11 cellular contexts compared by ENCODE assay signal in the genomic region with DNA sequence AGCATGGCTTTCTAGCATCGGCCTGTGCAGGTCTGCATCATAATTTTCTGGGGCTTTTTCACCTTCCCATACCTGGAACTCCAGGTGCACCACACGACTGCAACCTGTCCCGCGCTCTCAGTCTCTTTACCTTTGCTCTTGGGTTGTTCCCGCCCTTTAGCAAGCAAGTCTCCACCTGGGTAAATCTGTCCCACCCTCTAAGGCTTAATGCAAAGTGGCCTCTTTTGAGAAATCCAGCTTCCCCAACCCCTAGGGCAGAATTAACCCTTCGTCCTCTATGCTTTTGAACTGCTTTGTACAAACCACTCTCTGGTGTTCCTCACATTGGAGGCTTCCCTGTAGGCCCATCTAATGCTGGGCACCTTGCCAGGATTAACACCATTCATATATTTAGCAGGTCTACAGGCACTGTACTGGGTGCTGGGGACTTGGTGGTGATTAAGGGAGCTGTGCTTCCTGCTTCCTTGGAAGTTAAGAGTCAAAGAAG. TPM values are rescaled to one million over a fixed set of nuclear protein-coding genes. Genes with fewer than 3 reads are reported as not detected.
DNase-seq lines count a peak whose midpoint lies in the region; ATAC-seq and TF ChIP-seq lines count a peak whose summit lies in the region.
"Had no signal": no experiment of that assay in that cellular context is flagged by ENCODE, and none has a peak within 500 bp of the region (broad histone marks: within the 10 kb centered on the region; RNA-seq: fewer than 3 reads in every experiment).

No MANE protein-coding gene starts in this region.

- H3K27me3 ChIP-seq in CD8-positive, alpha-beta memory T cell (ENCODE audit: insufficient read depth, low read length, poor library complexity, severe bottlenecking), result no peaks in the 10 kb centered on the region
- H3K27me3 ChIP-seq in naive thymus-derived CD4-positive, alpha-beta T cell (ENCODE audit: control insufficient read depth in 2 of 2, insufficient read depth in 2 of 2, low read length in 2 of 2), result no peaks in the 10 kb centered on the region
- H3K27me3 ChIP-seq: ovary, vagina had no signal

- CTCF ChIA-PET in CD8-positive, alpha-beta memory T cell (lab: Charles Lee), result interaction anchor here (0.9 kb wide), 1 partner anchor 8 kb away, joined by 3 read pairs; no protein-coding TSS in a partner anchor
- CTCF ChIA-PET in naive thymus-derived CD4-positive, alpha-beta T cell (lab: Charles Lee), result interaction anchor here (0.6 to 2.4 kb wide), 2 partner anchors 8 to 17 kb away, joined by 3 to 7 read pairs; no protein-coding TSS in a partner anchor

- POLR2A ChIA-PET in CD8-positive, alpha-beta memory T cell (lab: Charles Lee), result no interaction called here
- POLR2A ChIA-PET in activated naive CD8-positive, alpha-beta T cell treated with anti-CD3 and anti-CD28 coated beads, Interleukin-2, amount 10 ng/mL, durations not matched to agents 7 days and 5 days (lab: Charles Lee), result no interaction called here
- POLR2A ChIA-PET in naive thymus-derived CD4-positive, alpha-beta T cell (lab: Charles Lee), result interaction anchor here (0.6 kb wide), 1 partner anchor 53 kb away, joined by 3 read pairs; no protein-coding TSS in a partner anchor

- no peak for TF ChIP-seq CTCF in HFFc6 (IDR thresholded peaks at IDR 0.05)

- intact Hi-C loops in naive thymus-derived CD4-positive, alpha-beta T cell (cut with micrococcal nuclease), result loop anchor here (5.0 to 10.0 kb wide), 4 partner anchors 161 to 611 kb away; a partner anchor contains a TSS

- no peaks in the 10 kb centered on the region for H3K9me3 ChIP-seq in CD8-positive, alpha-beta memory T cell (ENCODE audit: low read length)
- H3K9me3 ChIP-seq in naive thymus-derived CD4-positive, alpha-beta T cell (ENCODE audit: control insufficient read depth in 2 of 3, low read length in 3 of 3), result no peaks in the 10 kb centered on the region
- H3K9me3 ChIP-seq: HAP-1, ovary, vagina had no signal

- H3K4me1 ChIP-seq in CD8-positive, alpha-beta memory T cell (ENCODE audit: insufficient read depth, low read length), result peaks cover 41% of the 10 kb centered on the region
- H3K4me1 ChIP-seq in naive thymus-derived CD4-positive, alpha-beta T cell (ENCODE audit: control insufficient read depth in 2 of 2, insufficient read depth in 2 of 2, low read length in 2 of 2), result peaks cover 9 to 33% of the 10 kb centered on the region in 2 donors

- no peak overlapping the region for H3K4me3 ChIP-seq in CD8-positive, alpha-beta memory T cell (ENCODE audit: low read length)
- H3K4me3 ChIP-seq in naive thymus-derived CD4-positive, alpha-beta T cell (ENCODE audit: low read length), result no peak overlapping the region
- H3K4me3 ChIP-seq: HAP-1, ovary, vagina had no signal

- H3K4me1 Mint-ChIP-seq in CD8-positive, alpha-beta memory T cell, result peaks cover 57 to 77% (median 70%) of the 10 kb centered on the region in 3 donors
- peaks cover 59% of the 10 kb centered on the region for H3K4me1 Mint-ChIP-seq in HFFc6 (ENCODE audit: low read depth)
- peaks cover 46% of the 10 kb centered on the region for H3K4me1 Mint-ChIP-seq in activated naive CD8-positive, alpha-beta T cell treated with anti-CD3 and anti-CD28 coated beads, Interleukin-2, amount 10 ng/mL, durations not matched to agents 7 days and 5 days
- H3K4me1 Mint-ChIP-seq in naive thymus-derived CD4-positive, alpha-beta T cell, result peaks cover 39 to 75% (median 69%) of the 10 kb centered on the region in 7 donors

- no peaks in the 10 kb centered on the region for H3K9me3 Mint-ChIP-seq in CD8-positive, alpha-beta memory T cell
- no peaks in the 10 kb centered on the region for H3K9me3 Mint-ChIP-seq in HFFc6
- no peaks in the 10 kb centered on the region for H3K9me3 Mint-ChIP-seq in activated naive CD8-positive, alpha-beta T cell treated with anti-CD3 and anti-CD28 coated beads, Interleukin-2, amount 10 ng/mL, durations not matched to agents 7 days and 5 days
- H3K9me3 Mint-ChIP-seq in naive thymus-derived CD4-positive, alpha-beta T cell, result no peaks in the 10 kb centered on the region

- no peak for DNase-seq in CD8-positive, alpha-beta memory T cell
- DNase-seq in HFFc6 (no peak), SHP77 treated with DMSO at 0.1 percent for 48 hours (lab: John Stamatoyannopoulos, UW) (no peak)
- no peak for DNase-seq in activated naive CD8-positive, alpha-beta T cell treated with anti-CD3 and anti-CD28 coated beads, Interleukin-2, amount 10 ng/mL, durations not matched to agents 7 days and 5 days
- DNase-seq in naive thymus-derived CD4-positive, alpha-beta T cell, result no peak
- DNase-seq in NK-92 treated with Interleukin-12 subunit alpha and Interleukin-12 subunit beta, amount 100 ng/mL, for 24 hours (lab: John Stamatoyannopoulos, UW), result no peak
- DNase-seq: amniotic stem cell had no signal

- H3K27ac Mint-ChIP-seq in CD8-positive, alpha-beta memory T cell, result peak overlapping the region; percentile 58 to 98 (median 91)
- H3K27ac Mint-ChIP-seq in HFFc6, result peak overlapping the region; percentile 86
- no peak overlapping the region for H3K27ac Mint-ChIP-seq in activated naive CD8-positive, alpha-beta T cell treated with anti-CD3 and anti-CD28 coated beads, Interleukin-2, amount 10 ng/mL, durations not matched to agents 7 days and 5 days
- H3K27ac Mint-ChIP-seq in naive thymus-derived CD4-positive, alpha-beta T cell, result peak overlapping the region in 8 of 9 donors; percentile 70 to 93 (median 87)

- no peak overlapping the region for H3K27ac ChIP-seq in CD8-positive, alpha-beta memory T cell (ENCODE audit: low read depth, low read length)
- no peak overlapping the region for H3K27ac ChIP-seq in naive thymus-derived CD4-positive, alpha-beta T cell (ENCODE audit: low read depth, low read length)
- H3K27ac ChIP-seq: ovary, vagina had no signal

- H3K27me3 Mint-ChIP-seq in CD8-positive, alpha-beta memory T cell, result no peaks in the 10 kb centered on the region
- no peaks in the 10 kb centered on the region for H3K27me3 Mint-ChIP-seq in HFFc6 (ENCODE audit: insufficient read depth)
- no peaks in the 10 kb centered on the region for H3K27me3 Mint-ChIP-seq in activated naive CD8-positive, alpha-beta T cell treated with anti-CD3 and anti-CD28 coated beads, Interleukin-2, amount 10 ng/mL, durations not matched to agents 7 days and 5 days
- H3K27me3 Mint-ChIP-seq in naive thymus-derived CD4-positive, alpha-beta T cell, result peaks cover 0 to 2% (median 0%) of the 10 kb centered on the region in 5 donors

- H3K36me3 ChIP-seq in CD8-positive, alpha-beta memory T cell (ENCODE audit: insufficient read depth, low read length), result peaks cover 4% of the 10 kb centered on the region
- peaks cover 0 to 26% (median 0%) of the 10 kb centered on the region in 3 experiments for H3K36me3 ChIP-seq in naive thymus-derived CD4-positive, alpha-beta T cell (ENCODE audit: control insufficient read depth in 2 of 3, insufficient read depth in 3 of 3, low read length in 3 of 3)
- H3K36me3 ChIP-seq: ovary, vagina had no signal

- no peak for ATAC-seq in activated naive CD8-positive, alpha-beta T cell treated with anti-CD3 and anti-CD28 coated beads, Interleukin-2, amount 10 ng/mL, durations not matched to agents 7 days and 5 days (ENCODE audit: low read depth)
- ATAC-seq in naive thymus-derived CD4-positive, alpha-beta T cell, result no peak
- no peak for ATAC-seq in HG02588 (IDR thresholded peaks at IDR 0.05; ENCODE audit: unreplicated experiment)

- H3K36me3 Mint-ChIP-seq in CD8-positive, alpha-beta memory T cell, result peaks cover 0 to 48% (median 0%) of the 10 kb centered on the region in 3 donors
- peaks cover 14% of the 10 kb centered on the region; the same call in 1 of the 2 replicates for H3K36me3 Mint-ChIP-seq in HFFc6 (ENCODE audit: low read depth)
- peaks cover 9% of the 10 kb centered on the region for H3K36me3 Mint-ChIP-seq in activated naive CD8-positive, alpha-beta T cell treated with anti-CD3 and anti-CD28 coated beads, Interleukin-2, amount 10 ng/mL, durations not matched to agents 7 days and 5 days
- H3K36me3 Mint-ChIP-seq in naive thymus-derived CD4-positive, alpha-beta T cell, result peaks cover 0 to 7% (median 0%) of the 10 kb centered on the region in 5 donors

- H3K4me3 Mint-ChIP-seq in CD8-positive, alpha-beta memory T cell, result peak overlapping the region; percentile 43 to 98 (median 91)
- peak overlapping the region; percentile 89 for H3K4me3 Mint-ChIP-seq in HFFc6
- peak overlapping the region; percentile 88 for H3K4me3 Mint-ChIP-seq in activated naive CD8-positive, alpha-beta T cell treated with anti-CD3 and anti-CD28 coated beads, Interleukin-2, amount 10 ng/mL, durations not matched to agents 7 days and 5 days
- peak overlapping the region; percentile 56 to 97 (median 90) for H3K4me3 Mint-ChIP-seq in naive thymus-derived CD4-positive, alpha-beta T cell

RNA-seq across cellular contexts. Expression of a gene that starts 2.8 kb away (rescaled TPM):
- 10 to 100 TPM; 42.0 to 43.3 TPM for total RNA-seq in CD8-positive, alpha-beta memory T cell
- polyA plus RNA-seq in CD8-positive, alpha-beta memory T cell, result 7.9 TPM
- total RNA-seq in HFFc6 (2021; fragmentation: NEBNext Ultra II Directional; extraction: Animal tissue kit (Norgen Biotek cat#: 25700)), result 10 to 100 TPM; 20.2 to 30.3 (median 26.9) TPM
- 10 to 100 TPM; 61.4 to 61.8 TPM for total RNA-seq in activated naive CD8-positive, alpha-beta T cell treated with anti-CD3 and anti-CD28 coated beads, Interleukin-2, amount 10 ng/mL, durations not matched to agents 7 days and 5 days
- 10 to 100 TPM; 35.6 to 65.7 (median 47.7) TPM for total RNA-seq in naive thymus-derived CD4-positive, alpha-beta T cell
- 1 to 10 TPM; 1.7 to 7.3 TPM for polyA plus RNA-seq in naive thymus-derived CD4-positive, alpha-beta T cell

RNA-seq across cellular contexts. Expression of a gene that starts 43.9 kb away (rescaled TPM):
- total RNA-seq in CD8-positive, alpha-beta memory T cell, result 10 to 100 TPM; 48.5 to 50.1 TPM
- polyA plus RNA-seq in CD8-positive, alpha-beta memory T cell, result 43.4 TPM
- 10 to 100 TPM; 17.5 to 23.2 (median 19.9) TPM for total RNA-seq in HFFc6 (2021; fragmentation: NEBNext Ultra II Directional; extraction: Animal tissue kit (Norgen Biotek cat#: 25700))
- total RNA-seq in activated naive CD8-positive, alpha-beta T cell treated with anti-CD3 and anti-CD28 coated beads, Interleukin-2, amount 10 ng/mL, durations not matched to agents 7 days and 5 days, result 10 to 100 TPM; 48.0 to 48.1 TPM
- 10 to 100 TPM; 16.9 to 78.8 (median 22.0) TPM for total RNA-seq in naive thymus-derived CD4-positive, alpha-beta T cell
- polyA plus RNA-seq in naive thymus-derived CD4-positive, alpha-beta T cell, result 10 to 100 TPM in 1 of 2 donors, 1 to 10 TPM in 1; 9.6 to 21.7 TPM
